ENCODE assay signal across 9 cellular contexts in genomic region chr12:53217930-53218307, GRCh38. TPM values are rescaled to one million over a fixed set of nuclear protein-coding genes. Genes with fewer than 3 reads are reported as not detected.
A peak's percentile ranks its signal among the peaks of the same experiment; 100 is the strongest.
DNase-seq lines count a peak whose midpoint lies in the region; ATAC-seq, FAIRE-seq and TF ChIP-seq lines count a peak whose summit lies in the region.
"Had no signal": no experiment of that assay in that cellular context is flagged by ENCODE, and none has a peak within 500 bp of the region (broad histone marks: within the 10 kb centered on the region; RNA-seq: fewer than 3 reads in every experiment).

No MANE protein-coding gene starts in this region.

- H3K36me3 ChIP-seq in left ventricle myocardium inferior (peaks cover 17% of the 10 kb centered on the region), colonic mucosa (no peaks in the 10 kb centered on the region), mucosa of stomach (ENCODE audit: control insufficient read depth, insufficient read depth, low read length) (peaks cover 4% of the 10 kb centered on the region), vagina (peaks cover 0 to 28% of the 10 kb centered on the region in 2 donors)

- intact Hi-C loops in left ventricle myocardium inferior (cut with micrococcal nuclease) = no loop called here
- intact Hi-C loops in Right ventricle myocardium inferior (cut with DNase I) = loop anchor here (5.0 kb wide), 1 partner anchor 49 kb away; the partner anchor contains the start of gene ESPL1
- intact Hi-C loops in colonic mucosa (cut with DNase I) = no loop called here
- intact Hi-C loops in vagina (cut with DNase I) = loop anchor here (5.0 to 10.0 kb wide), 2 partner anchors 34 to 197 kb away; a partner anchor contains a TSS

- no peak for DNase-seq in left ventricle myocardium inferior
- no peak for DNase-seq in Right ventricle myocardium inferior (ENCODE audit: missing footprints)
- DNase-seq in colonic mucosa = peak; percentile 60
- DNase-seq in vagina (ENCODE audit: extremely low spot score in 2 of 2) = no peak
- no peak for DNase-seq in stimulated activated CD4-positive, alpha-beta T cell treated with anti-CD3 and anti-CD28 coated beads, Interleukin-15, amount 100 ng/mL, for 24 hours
- DNase-seq in NCI-H1694 treated with DMSO at 0.1 percent for 48 hours (lab: John Stamatoyannopoulos, UW) = no peak
- DNase-seq in GM19239 (ENCODE audit: insufficient read length, low spot score) = no peak

- H3K9me3 ChIP-seq in left ventricle myocardium inferior (replicated peaks) (no peaks in the 10 kb centered on the region), colonic mucosa (no peaks in the 10 kb centered on the region), mucosa of stomach (ENCODE audit: control insufficient read depth, low read length) (no peaks in the 10 kb centered on the region), vagina (no peaks in the 10 kb centered on the region)

- H3K4me1 ChIP-seq in left ventricle myocardium inferior = peaks cover 91% of the 10 kb centered on the region
- peaks cover 16% of the 10 kb centered on the region for H3K4me1 ChIP-seq in colonic mucosa
- peaks cover 47% of the 10 kb centered on the region for H3K4me1 ChIP-seq in mucosa of stomach (ENCODE audit: control insufficient read depth, insufficient read depth, low read length)
- H3K4me1 ChIP-seq in vagina = peaks cover 74% of the 10 kb centered on the region

- no peak for FAIRE-seq in GM19239 (lab: Jason Lieb, UNC)
- FAIRE-seq: colon had no signal

- H3K27ac ChIP-seq in left ventricle myocardium inferior (replicated peaks) (peak overlapping the region; percentile 100), colonic mucosa (peak overlapping the region; percentile 98), vagina (peak overlapping the region; percentile 99)

- H3K9ac ChIP-seq in colonic mucosa (ENCODE audit: low read depth in 2 of 2, low read length in 2 of 2) (peak overlapping the region; percentile 55 to 93), mucosa of stomach (ENCODE audit: low read length) (peak overlapping the region; percentile 23)

- TF ChIP-seq CTCF in left ventricle myocardium inferior (IDR thresholded peaks at IDR 0.05; ENCODE audit: borderline replicate concordance) (no peak), colonic mucosa (IDR thresholded peaks at IDR 0.05) (no peak), vagina (IDR thresholded peaks at IDR 0.05) (no peak)

- H3K4me3 ChIP-seq in left ventricle myocardium inferior (peak overlapping the region; percentile 84), colonic mucosa (no peak overlapping the region), mucosa of stomach (ENCODE audit: low read length) (no peak overlapping the region), vagina (peak overlapping the region; percentile 75 to 91)

- no peak for ATAC-seq in Right ventricle myocardium inferior

- TF ChIP-seq POLR2A in vagina (IDR thresholded peaks at IDR 0.05) = no peak

- H3K27me3 ChIP-seq in left ventricle myocardium inferior (ENCODE audit: low read depth) (no peaks in the 10 kb centered on the region), colonic mucosa (no peaks in the 10 kb centered on the region), mucosa of stomach (ENCODE audit: control insufficient read depth, insufficient read depth, low read length) (no peaks in the 10 kb centered on the region), vagina (no peaks in the 10 kb centered on the region)

RNA-seq across cellular contexts. Expression of gene ITGB7, which starts 10.9 kb away (rescaled TPM):
- total RNA-seq in left ventricle myocardium inferior = 1.1 TPM
- 0.76 TPM for total RNA-seq in Right ventricle myocardium inferior
- total RNA-seq in colonic mucosa = 1 to 10 TPM; 5.3 to 8.8 TPM
- total RNA-seq in vagina = 3.7 TPM

RNA-seq across cellular contexts. Expression of gene RARG, which starts 14.1 kb away (rescaled TPM):
- 14.9 TPM for total RNA-seq in left ventricle myocardium inferior
- 18.2 TPM for total RNA-seq in Right ventricle myocardium inferior
- 10 to 100 TPM; 11.4 to 21.5 TPM for total RNA-seq in colonic mucosa
- 79.1 TPM for total RNA-seq in vagina

RNA-seq across cellular contexts. Expression of gene CSAD, which starts 37.2 kb away (rescaled TPM):
- total RNA-seq in left ventricle myocardium inferior (12.2 TPM), Right ventricle myocardium inferior (10.8 TPM), colonic mucosa (10 to 100 TPM in 1 of 2 donors, 1 to 10 TPM in 1; 9.1 to 20.4 TPM), vagina (44.9 TPM)

RNA-seq across cellular contexts. Expression of gene ZNF740, which starts 37.4 kb away (rescaled TPM):
- total RNA-seq in left ventricle myocardium inferior (26.5 TPM), Right ventricle myocardium inferior (31.5 TPM), colonic mucosa (10 to 100 TPM; 27.5 to 32.3 TPM), vagina (12.8 TPM)

RNA-seq across cellular contexts. Expression of gene ESPL1, which starts 50.2 kb away (rescaled TPM):
- total RNA-seq in left ventricle myocardium inferior (0.36 TPM), Right ventricle myocardium inferior (0.97 TPM), colonic mucosa (10 to 100 TPM in 1 of 2 donors, 1 to 10 TPM in 1; 9.6 to 34.6 TPM), vagina (17.7 TPM)

Comparison
In these comparisons a context has a peak if more than half of its experiments do, and no peak if none do; other contexts are left out.
1. intact Hi-C loops: an anchor here in Right ventricle myocardium inferior (5.0 kb wide) and vagina (5.0 to 10.0 kb wide); none called in left ventricle myocardium inferior and colonic mucosa.
2. H3K4me3 ChIP-seq: peak in left ventricle myocardium inferior (single experiment) and vagina (2 of 2); none in colonic mucosa (single experiment) and mucosa of stomach (single experiment).
3. Peak in every context shown above with its lines, with median percentiles within 50 percentile points of each other: H3K27ac ChIP-seq.